ENCODE assay signal across 1 cellular context in the genomic region with DNA sequence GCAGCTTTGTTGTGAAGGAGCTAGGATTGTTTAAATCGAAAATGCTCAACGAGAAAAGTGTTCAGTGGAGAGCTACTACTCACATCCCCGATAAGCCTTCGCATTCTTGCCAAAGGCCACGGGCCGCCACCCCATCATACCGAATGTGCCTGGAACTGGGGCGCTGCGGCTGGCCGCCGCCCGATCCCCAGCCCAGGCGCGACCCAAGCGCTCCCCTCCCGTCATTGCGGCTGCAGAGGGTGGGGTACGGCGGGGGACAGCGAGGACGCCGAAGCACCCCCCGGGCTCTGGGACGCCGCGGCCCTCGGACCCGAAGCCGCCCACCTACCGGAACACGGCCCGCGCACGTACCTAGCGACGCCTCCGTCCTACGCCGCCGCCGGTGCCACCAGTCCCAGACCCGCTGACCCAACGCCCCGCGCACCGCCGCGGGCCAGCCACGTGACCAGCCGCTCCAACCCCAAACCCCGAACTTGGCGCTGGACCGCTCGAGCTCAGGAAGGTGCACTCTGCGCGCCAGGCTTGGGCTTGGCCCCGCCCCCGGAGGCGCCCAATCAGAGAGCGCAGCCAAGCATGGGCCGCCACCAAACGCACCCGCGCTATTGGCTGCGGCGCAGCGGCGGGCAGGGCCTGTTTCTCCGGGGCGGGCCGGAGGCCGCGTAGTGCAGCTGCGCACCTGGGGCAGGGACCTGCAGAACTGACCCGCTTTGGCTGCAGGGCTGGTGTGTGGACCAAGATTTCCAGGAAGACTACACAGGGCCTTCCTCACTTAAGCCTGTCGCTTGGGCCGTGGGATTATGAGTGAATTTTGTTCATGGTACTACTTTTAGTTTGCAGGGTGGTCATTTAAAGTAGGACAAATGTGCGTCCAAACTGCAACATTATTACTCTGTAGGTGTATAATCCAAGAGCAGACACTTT.
TF ChIP-seq lines count a peak whose summit lies in the region.

A gene (minus strand): TSS at position 530 of the 921 bp plus-strand sequence. CDS start 7,569 bp downstream, outside the sequence.

TF ChIP-seq in HepG2, 621 proteins besides CTCF, POLR2A, EP300 and RAD21 (continued from another document and continues in another):
- TF ChIP-seq, protein P1, sequence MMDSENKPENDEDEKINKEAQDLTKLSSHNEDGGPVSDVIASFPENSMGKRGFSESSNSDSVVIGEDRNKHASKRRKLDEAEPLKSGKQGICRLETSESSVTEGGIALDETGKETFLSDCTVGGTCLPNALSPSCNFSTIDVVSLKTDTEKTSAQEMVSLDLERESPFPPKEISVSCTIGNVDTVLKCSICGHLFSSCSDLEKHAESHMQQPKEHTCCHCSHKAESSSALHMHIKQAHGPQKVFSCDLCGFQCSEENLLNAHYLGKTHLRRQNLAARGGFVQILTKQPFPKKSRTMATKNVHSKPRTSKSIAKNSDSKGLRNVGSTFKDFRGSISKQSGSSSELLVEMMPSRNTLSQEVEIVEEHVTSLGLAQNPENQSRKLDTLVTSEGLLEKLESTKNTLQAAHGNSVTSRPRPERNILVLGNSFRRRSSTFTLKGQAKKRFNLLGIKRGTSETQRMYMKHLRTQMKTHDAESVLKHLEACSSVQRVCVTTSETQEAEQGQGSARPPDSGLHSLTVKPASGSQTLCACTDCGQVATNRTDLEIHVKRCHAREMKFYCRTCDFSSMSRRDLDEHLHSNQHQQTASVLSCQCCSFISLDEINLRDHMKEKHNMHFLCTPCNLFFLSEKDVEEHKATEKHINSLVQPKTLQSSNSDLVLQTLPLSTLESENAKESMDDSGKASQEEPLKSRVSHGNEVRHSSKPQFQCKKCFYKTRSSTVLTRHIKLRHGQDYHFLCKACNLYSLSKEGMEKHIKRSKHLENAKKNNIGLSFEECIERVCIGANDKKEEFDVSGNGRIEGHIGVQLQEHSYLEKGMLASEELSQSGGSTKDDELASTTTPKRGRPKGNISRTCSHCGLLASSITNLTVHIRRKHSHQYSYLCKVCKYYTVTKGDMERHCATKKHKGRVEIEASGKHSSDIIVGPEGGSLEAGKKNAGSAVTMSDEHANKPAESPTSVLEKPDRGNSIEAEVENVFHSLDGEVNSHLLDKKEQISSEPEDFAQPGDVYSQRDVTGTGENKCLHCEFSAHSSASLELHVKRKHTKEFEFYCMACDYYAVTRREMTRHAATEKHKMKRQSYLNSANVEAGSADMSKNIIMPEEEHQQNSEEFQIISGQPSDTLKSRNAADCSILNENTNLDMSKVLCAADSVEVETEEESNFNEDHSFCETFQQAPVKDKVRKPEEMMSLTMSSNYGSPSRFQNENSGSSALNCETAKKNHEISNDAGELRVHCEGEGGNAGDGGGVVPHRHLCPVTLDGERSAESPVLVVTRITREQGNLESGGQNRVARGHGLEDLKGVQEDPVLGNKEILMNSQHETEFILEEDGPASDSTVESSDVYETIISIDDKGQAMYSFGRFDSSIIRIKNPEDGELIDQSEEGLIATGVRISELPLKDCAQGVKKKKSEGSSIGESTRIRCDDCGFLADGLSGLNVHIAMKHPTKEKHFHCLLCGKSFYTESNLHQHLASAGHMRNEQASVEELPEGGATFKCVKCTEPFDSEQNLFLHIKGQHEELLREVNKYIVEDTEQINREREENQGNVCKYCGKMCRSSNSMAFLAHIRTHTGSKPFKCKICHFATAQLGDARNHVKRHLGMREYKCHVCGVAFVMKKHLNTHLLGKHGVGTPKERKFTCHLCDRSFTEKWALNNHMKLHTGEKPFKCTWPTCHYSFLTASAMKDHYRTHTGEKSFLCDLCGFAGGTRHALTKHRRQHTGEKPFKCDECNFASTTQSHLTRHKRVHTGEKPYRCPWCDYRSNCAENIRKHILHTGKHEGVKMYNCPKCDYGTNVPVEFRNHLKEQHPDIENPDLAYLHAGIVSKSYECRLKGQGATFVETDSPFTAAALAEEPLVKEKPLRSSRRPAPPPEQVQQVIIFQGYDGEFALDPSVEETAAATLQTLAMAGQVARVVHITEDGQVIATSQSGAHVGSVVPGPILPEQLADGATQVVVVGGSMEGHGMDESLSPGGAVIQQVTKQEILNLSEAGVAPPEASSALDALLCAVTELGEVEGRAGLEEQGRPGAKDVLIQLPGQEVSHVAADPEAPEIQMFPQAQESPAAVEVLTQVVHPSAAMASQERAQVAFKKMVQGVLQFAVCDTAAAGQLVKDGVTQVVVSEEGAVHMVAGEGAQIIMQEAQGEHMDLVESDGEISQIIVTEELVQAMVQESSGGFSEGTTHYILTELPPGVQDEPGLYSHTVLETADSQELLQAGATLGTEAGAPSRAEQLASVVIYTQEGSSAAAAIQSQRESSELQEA (CRISPR knock-in tag; IDR thresholded peaks at IDR 0.05; ENCODE audit: not compliant biosample characterization): peak; percentile 76
- TF ChIP-seq FOXA3 (CRISPR knock-in tag; IDR thresholded peaks at IDR 0.05): no peak
- TF ChIP-seq, protein P2, sequence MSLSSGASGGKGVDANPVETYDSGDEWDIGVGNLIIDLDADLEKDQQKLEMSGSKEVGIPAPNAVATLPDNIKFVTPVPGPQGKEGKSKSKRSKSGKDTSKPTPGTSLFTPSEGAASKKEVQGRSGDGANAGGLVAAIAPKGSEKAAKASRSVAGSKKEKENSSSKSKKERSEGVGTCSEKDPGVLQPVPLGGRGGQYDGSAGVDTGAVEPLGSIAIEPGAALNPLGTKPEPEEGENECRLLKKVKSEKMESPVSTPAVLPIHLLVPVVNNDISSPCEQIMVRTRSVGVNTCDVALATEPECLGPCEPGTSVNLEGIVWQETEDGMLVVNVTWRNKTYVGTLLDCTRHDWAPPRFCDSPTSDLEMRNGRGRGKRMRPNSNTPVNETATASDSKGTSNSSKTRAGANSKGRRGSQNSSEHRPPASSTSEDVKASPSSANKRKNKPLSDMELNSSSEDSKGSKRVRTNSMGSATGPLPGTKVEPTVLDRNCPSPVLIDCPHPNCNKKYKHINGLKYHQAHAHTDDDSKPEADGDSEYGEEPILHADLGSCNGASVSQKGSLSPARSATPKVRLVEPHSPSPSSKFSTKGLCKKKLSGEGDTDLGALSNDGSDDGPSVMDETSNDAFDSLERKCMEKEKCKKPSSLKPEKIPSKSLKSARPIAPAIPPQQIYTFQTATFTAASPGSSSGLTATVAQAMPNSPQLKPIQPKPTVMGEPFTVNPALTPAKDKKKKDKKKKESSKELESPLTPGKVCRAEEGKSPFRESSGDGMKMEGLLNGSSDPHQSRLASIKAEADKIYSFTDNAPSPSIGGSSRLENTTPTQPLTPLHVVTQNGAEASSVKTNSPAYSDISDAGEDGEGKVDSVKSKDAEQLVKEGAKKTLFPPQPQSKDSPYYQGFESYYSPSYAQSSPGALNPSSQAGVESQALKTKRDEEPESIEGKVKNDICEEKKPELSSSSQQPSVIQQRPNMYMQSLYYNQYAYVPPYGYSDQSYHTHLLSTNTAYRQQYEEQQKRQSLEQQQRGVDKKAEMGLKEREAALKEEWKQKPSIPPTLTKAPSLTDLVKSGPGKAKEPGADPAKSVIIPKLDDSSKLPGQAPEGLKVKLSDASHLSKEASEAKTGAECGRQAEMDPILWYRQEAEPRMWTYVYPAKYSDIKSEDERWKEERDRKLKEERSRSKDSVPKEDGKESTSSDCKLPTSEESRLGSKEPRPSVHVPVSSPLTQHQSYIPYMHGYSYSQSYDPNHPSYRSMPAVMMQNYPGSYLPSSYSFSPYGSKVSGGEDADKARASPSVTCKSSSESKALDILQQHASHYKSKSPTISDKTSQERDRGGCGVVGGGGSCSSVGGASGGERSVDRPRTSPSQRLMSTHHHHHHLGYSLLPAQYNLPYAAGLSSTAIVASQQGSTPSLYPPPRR (CRISPR knock-in tag; IDR thresholded peaks at IDR 0.05; ENCODE audit: borderline replicate concordance): no peak
- 0 out of 2 replicates have a peak, but pooled peaks have one; percentile 74 for TF ChIP-seq ZNF878 (CRISPR knock-in tag; IDR thresholded peaks at IDR 0.05)
- TF ChIP-seq ZNF605 (CRISPR knock-in tag; IDR thresholded peaks at IDR 0.05): 0 out of 2 replicates have a peak, but pooled peaks have one; percentile 61
- peak; percentile 87 for TF ChIP-seq POLR2AphosphoS5 (IDR thresholded peaks at IDR 0.05; ENCODE audit: low read depth, low read length)
- TF ChIP-seq, protein P3, sequence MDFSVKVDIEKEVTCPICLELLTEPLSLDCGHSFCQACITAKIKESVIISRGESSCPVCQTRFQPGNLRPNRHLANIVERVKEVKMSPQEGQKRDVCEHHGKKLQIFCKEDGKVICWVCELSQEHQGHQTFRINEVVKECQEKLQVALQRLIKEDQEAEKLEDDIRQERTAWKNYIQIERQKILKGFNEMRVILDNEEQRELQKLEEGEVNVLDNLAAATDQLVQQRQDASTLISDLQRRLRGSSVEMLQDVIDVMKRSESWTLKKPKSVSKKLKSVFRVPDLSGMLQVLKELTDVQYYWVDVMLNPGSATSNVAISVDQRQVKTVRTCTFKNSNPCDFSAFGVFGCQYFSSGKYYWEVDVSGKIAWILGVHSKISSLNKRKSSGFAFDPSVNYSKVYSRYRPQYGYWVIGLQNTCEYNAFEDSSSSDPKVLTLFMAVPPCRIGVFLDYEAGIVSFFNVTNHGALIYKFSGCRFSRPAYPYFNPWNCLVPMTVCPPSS (IDR thresholded peaks at IDR 0.05): no peak
- peak; percentile 72 for TF ChIP-seq RFX5 (IDR thresholded peaks at IDR 0.05; ENCODE audit: low read depth, low read length)
- no peak for TF ChIP-seq ZNF782 (CRISPR knock-in tag; IDR thresholded peaks at IDR 0.05; ENCODE audit: borderline replicate concordance)
- peak; percentile 72 for TF ChIP-seq KAT8 (CRISPR knock-in tag; IDR thresholded peaks at IDR 0.05)
- no peak for TF ChIP-seq MIER3 (CRISPR knock-in tag; IDR thresholded peaks at IDR 0.05; ENCODE audit: borderline replicate concordance)
- peak; percentile 86 for TF ChIP-seq ARNT2 (CRISPR knock-in tag; IDR thresholded peaks at IDR 0.05; ENCODE audit: low read depth)
- TF ChIP-seq, protein P4, sequence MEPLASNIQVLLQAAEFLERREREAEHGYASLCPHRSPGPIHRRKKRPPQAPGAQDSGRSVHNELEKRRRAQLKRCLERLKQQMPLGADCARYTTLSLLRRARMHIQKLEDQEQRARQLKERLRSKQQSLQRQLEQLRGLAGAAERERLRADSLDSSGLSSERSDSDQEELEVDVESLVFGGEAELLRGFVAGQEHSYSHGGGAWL (CRISPR knock-in tag; IDR thresholded peaks at IDR 0.05): peak; percentile 72; the same call in 1 of the 2 replicates
- TF ChIP-seq, protein P5, sequence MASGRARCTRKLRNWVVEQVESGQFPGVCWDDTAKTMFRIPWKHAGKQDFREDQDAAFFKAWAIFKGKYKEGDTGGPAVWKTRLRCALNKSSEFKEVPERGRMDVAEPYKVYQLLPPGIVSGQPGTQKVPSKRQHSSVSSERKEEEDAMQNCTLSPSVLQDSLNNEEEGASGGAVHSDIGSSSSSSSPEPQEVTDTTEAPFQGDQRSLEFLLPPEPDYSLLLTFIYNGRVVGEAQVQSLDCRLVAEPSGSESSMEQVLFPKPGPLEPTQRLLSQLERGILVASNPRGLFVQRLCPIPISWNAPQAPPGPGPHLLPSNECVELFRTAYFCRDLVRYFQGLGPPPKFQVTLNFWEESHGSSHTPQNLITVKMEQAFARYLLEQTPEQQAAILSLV (CRISPR knock-in tag; IDR thresholded peaks at IDR 0.05; ENCODE audit: borderline replicate concordance): peak; percentile 86
- no peak for TF ChIP-seq LCORL (IDR thresholded peaks at IDR 0.05)
- peak; percentile 87 for TF ChIP-seq LCORL (CRISPR knock-in tag; IDR thresholded peaks at IDR 0.05)
- TF ChIP-seq ZNF598 (CRISPR knock-in tag; IDR thresholded peaks at IDR 0.05; ENCODE audit: borderline replicate concordance): peak; percentile 54; the same call in 1 of the 2 replicates
- 0 out of 2 replicates have a peak, but pooled peaks have one; percentile 59 for TF ChIP-seq TSC22D2 (CRISPR knock-in tag; IDR thresholded peaks at IDR 0.05; ENCODE audit: borderline replicate concordance)
- TF ChIP-seq REXO4 (CRISPR knock-in tag; IDR thresholded peaks at IDR 0.05; ENCODE audit: borderline replicate concordance): no peak
- TF ChIP-seq, protein P6, sequence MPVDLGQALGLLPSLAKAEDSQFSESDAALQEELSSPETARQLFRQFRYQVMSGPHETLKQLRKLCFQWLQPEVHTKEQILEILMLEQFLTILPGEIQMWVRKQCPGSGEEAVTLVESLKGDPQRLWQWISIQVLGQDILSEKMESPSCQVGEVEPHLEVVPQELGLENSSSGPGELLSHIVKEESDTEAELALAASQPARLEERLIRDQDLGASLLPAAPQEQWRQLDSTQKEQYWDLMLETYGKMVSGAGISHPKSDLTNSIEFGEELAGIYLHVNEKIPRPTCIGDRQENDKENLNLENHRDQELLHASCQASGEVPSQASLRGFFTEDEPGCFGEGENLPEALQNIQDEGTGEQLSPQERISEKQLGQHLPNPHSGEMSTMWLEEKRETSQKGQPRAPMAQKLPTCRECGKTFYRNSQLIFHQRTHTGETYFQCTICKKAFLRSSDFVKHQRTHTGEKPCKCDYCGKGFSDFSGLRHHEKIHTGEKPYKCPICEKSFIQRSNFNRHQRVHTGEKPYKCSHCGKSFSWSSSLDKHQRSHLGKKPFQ (CRISPR knock-in tag; IDR thresholded peaks at IDR 0.05; ENCODE audit: insufficient replicate concordance): peak; percentile 5
- no peak for TF ChIP-seq ZKSCAN5 (CRISPR knock-in tag; IDR thresholded peaks at IDR 0.05)
- TF ChIP-seq PLRG1 (conservative IDR thresholded peaks at IDR 0.05): no peak
- peak; percentile 54 for TF ChIP-seq PHF20 (CRISPR knock-in tag; IDR thresholded peaks at IDR 0.05)
- TF ChIP-seq ZNF484 (CRISPR knock-in tag; IDR thresholded peaks at IDR 0.05; ENCODE audit: borderline replicate concordance, low read depth): no peak
- TF ChIP-seq, protein P7, sequence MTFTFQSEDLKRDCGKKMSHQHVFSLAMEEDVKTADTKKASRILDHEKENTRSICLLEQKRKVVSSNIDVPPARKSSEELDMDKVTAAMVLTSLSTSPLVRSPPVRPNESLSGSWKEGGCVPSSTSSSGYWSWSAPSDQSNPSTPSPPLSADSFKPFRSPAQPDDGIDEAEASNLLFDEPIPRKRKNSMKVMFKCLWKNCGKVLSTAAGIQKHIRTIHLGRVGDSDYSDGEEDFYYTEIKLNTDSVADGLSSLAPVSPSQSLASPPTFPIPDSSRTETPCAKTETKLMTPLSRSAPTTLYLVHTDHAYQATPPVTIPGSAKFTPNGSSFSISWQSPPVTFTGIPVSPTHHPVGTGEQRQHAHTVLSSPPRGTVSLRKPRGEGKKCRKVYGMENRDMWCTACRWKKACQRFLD (CRISPR knock-in tag; IDR thresholded peaks at IDR 0.05; ENCODE audit: borderline replicate concordance): peak; percentile 91
